ENCODE assay signal across 15 cellular contexts in genomic region chr14:50026396-50026795, GRCh38.
"Had no signal": no experiment of that assay in that cellular context is flagged by ENCODE, and none has a peak within 500 bp of the region (broad histone marks: within the 10 kb centered on the region; RNA-seq: fewer than 3 reads in every experiment).

No MANE protein-coding gene starts in this region.

- H3K4me3 ChIP-seq: Peyer's patch, SJSA1, SK-N-MC had no signal

- H3K36me3 ChIP-seq: Peyer's patch, SJSA1 had no signal

- H3K4me1 ChIP-seq: Peyer's patch had no signal

- H3K27me3 ChIP-seq: Peyer's patch, SJSA1 had no signal

- DNase-seq: Karpas-422, KG1, MM.1S, NCI-H1092 treated with DMSO at 0.1 percent for 48 hours, NCI-H1436, NCI-H187, NCI-H2081 treated with DMSO at 0.1 percent for 48 hours, NCI-H226, NCI-H510A, NCI-H774, Peyer's patch, Right ventricle myocardium superior, SIG-M5 had no signal

- H3K27ac ChIP-seq: Peyer's patch, SJSA1, SK-N-MC had no signal
